8 cellular contexts compared by ENCODE assay signal in genomic region chr19:5403968-5404640, GRCh38.
DNase-seq lines count a peak whose midpoint lies in the region; ATAC-seq and TF ChIP-seq lines count a peak whose summit lies in the region.

No MANE protein-coding gene starts in this region.

- no peak for TF ChIP-seq EP300 in Ishikawa (IDR thresholded peaks at IDR 0.05; ENCODE audit: borderline replicate concordance)

- TF ChIP-seq RAD21 in Ishikawa (IDR thresholded peaks at IDR 0.05; ENCODE audit: low read depth), result 0 out of 2 replicates have a peak, but pooled peaks have one; percentile 20

- TF ChIP-seq CTCF in cardiac fibroblast (IDR thresholded peaks at IDR 0.05; ENCODE audit: low read depth, low read length), result no peak

- DNase-seq in C1 segment of cervical spinal cord (lab: John Stamatoyannopoulos, UW) (peak in 8 of 14 donors; percentile 5 to 52 (median 14)), cardiac fibroblast (ENCODE audit: low read depth in 2 of 2) (peak; percentile 86 to 89), left kidney (ENCODE audit: low read depth, low spot score) (peak; percentile 97), NCI-H2029 (lab: John Stamatoyannopoulos, UW) (no peak)
- DNase-seq in stimulated activated CD4-positive, alpha-beta T cell treated with anti-CD3 and anti-CD28 coated beads, TNF-alpha, amount 100 ng/mL, for 48 hours (ENCODE audit: low read depth in 3 of 3), result peak; percentile 29 to 54 (median 38)

- no peak overlapping the region for H3K4me3 ChIP-seq in cardiac fibroblast (replicated peaks in 1 of 2; ENCODE audit: low read depth in 2 of 2, low read length in 2 of 2)

- ATAC-seq in activated CD4-positive, CD25-positive, alpha-beta regulatory T cell treated with anti-CD3 and anti-CD28 coated beads, Interleukin-2, amount 50 U/mL, for 24 hours, result peak; percentile 24 to 56
- ATAC-seq in GM19351 (IDR thresholded peaks at IDR 0.05; ENCODE audit: unreplicated experiment), result no peak

TF ChIP-seq in Ishikawa, 13 proteins besides CTCF, POLR2A, EP300 and RAD21:
- TF ChIP-seq EGR1 (IDR thresholded peaks at IDR 0.05) (no peak), TCF12 (IDR thresholded peaks at IDR 0.05; ENCODE audit: low read depth) (no peak), TAF1 (IDR thresholded peaks at IDR 0.05; ENCODE audit: low read depth) (no peak), USF1 (IDR thresholded peaks at IDR 0.05) (no peak), REST (IDR thresholded peaks at IDR 0.05; ENCODE audit: low read depth) (peak; percentile 98), NFIC (IDR thresholded peaks at IDR 0.05) (peak; percentile 45; the same call in 1 of the 2 replicates)
